ENCODE assay signal across 20 cellular contexts in genomic region chrX:52750952-52751351, GRCh38. TPM values are rescaled to one million over a fixed set of nuclear protein-coding genes. Genes with fewer than 3 reads are reported as not detected.
"Had no signal": no experiment of that assay in that cellular context is flagged by ENCODE, and none has a peak within 500 bp of the region (broad histone marks: within the 10 kb centered on the region; RNA-seq: fewer than 3 reads in every experiment).

Gene SSX2B (plus strand): TSS chrX:52751252. CDS start chrX:52752681, 1,429 bp downstream.

RNA-seq across cellular contexts. Expression of gene SSX2B, which starts in this region (rescaled TPM):
- total RNA-seq: activated naive CD4-positive, alpha-beta T cell treated with anti-CD3 and anti-CD28 coated beads for 36 hours; activated naive CD4-positive, alpha-beta T cell treated with anti-CD3 and anti-CD28 coated beads, Interleukin-2, amount 50 U/mL, for 72 hours; activated naive CD8-positive, alpha-beta T cell treated with anti-CD3 and anti-CD28 coated beads for 36 hours; activated naive CD8-positive, alpha-beta T cell treated with anti-CD3 and anti-CD28 coated beads, Interleukin-2, amount 10 ng/mL, durations not matched to agents 7 days and 5 days; activated T-cell treated with anti-CD3 and anti-CD28 coated beads, Interleukin-2, amount 50 U/mL, for 72 hours; activated T-helper 1 cell treated with anti-CD3 and anti-CD28 coated beads, Interleukin-12 subunit alpha, Interleukin-12 subunit beta, Interleukin-2, Interleukin-4 antibody, amounts not matched to agents 30 ng/mL and 10 ng/mL and 1 ng/mL, durations not matched to agents 14 hours and 24 hours and 36 hours; activated T-helper 17 cell treated with anti-CD3 and anti-CD28 coated beads, Interleukin-2, amount 50 U/mL, for 72 hours; activated T-helper 2 cell treated with anti-CD3 and anti-CD28 coated beads, Interferon-gamma antibody, Interleukin-2, Interleukin-4, amounts not matched to agents 10 μg/mL and 5 μg/mL and 100 μg/mL, durations not matched to agents 14 hours and 24 hours and 36 hours; adrenal gland; aorta; ascending aorta; astrocyte; body of pancreas; breast epithelium; bronchial epithelial cell; cardiac muscle cell; cardiac septum; cerebellum; chondrocyte had no signal
- polyA plus RNA-seq: adipose tissue, adrenal gland, aorta, cardiac muscle cell had no signal
